Comparison of ENCODE assay signal across 19 cellular contexts in genomic region chr1:109947582-109948284, GRCh38. TPM values are rescaled to one million over a fixed set of nuclear protein-coding genes. Genes with fewer than 3 reads are reported as not detected.
DNase-seq lines count a peak whose midpoint lies in the region; ATAC-seq, FAIRE-seq and TF ChIP-seq lines count a peak whose summit lies in the region.
"Had no signal": no experiment of that assay in that cellular context is flagged by ENCODE, and none has a peak within 500 bp of the region (broad histone marks: within the 10 kb centered on the region; RNA-seq: fewer than 3 reads in every experiment).

No MANE protein-coding gene starts in this region.

- peak overlapping the region; percentile 64 to 84 for H3K27ac ChIP-seq in A549
- H3K27ac ChIP-seq: hepatocyte had no signal

- H3K27ac Mint-ChIP-seq in endothelial cell (ENCODE audit: unreplicated experiment) (peak overlapping the region; percentile 81), nephron progenitor cell (peak overlapping the region; percentile 57)
- peak overlapping the region in 1 of 10 donors; percentile 23 for H3K27ac Mint-ChIP-seq in naive thymus-derived CD8-positive, alpha-beta T cell
- H3K27ac Mint-ChIP-seq: activated B cell treated with CpG ODN at 0.5 μM for 24 hours; activated T-helper 2 cell treated with anti-CD3 and anti-CD28 coated beads, Interferon-gamma antibody, Interleukin-2, Interleukin-4, amounts not matched to agents 10 μg/mL and 5 μg/mL and 100 μg/mL, durations not matched to agents 14 hours and 24 hours and 36 hours; naive thymus-derived CD4-positive, alpha-beta T cell had no signal

- peaks cover 32% of the 10 kb centered on the region for H3K4me1 ChIP-seq in A549
- no peaks in the 10 kb centered on the region for H3K4me1 ChIP-seq in NT2/D1 (ENCODE audit: insufficient read depth, insufficient read length)

- CTCF ChIA-PET in A549 (lab: Yijun Ruan, JAX): interaction anchor here (0.7 to 7.5 kb wide), 5 partner anchors 12 to 171 kb away, joined by 3 to 38 read pairs (median 4); partner anchors contain the start of gene AHCYL1

- no peaks in the 10 kb centered on the region for H3K36me3 Mint-ChIP-seq in endothelial cell (ENCODE audit: low read depth, unreplicated experiment)
- peaks cover 5% of the 10 kb centered on the region for H3K36me3 Mint-ChIP-seq in nephron progenitor cell (ENCODE audit: low read depth)
- H3K36me3 Mint-ChIP-seq in naive thymus-derived CD8-positive, alpha-beta T cell: no peaks in the 10 kb centered on the region

- H3K27me3 Mint-ChIP-seq in endothelial cell (ENCODE audit: unreplicated experiment) (no peaks in the 10 kb centered on the region), nephron progenitor cell (ENCODE audit: low read depth, poor library complexity) (peaks cover 17% of the 10 kb centered on the region)
- H3K27me3 Mint-ChIP-seq in naive thymus-derived CD8-positive, alpha-beta T cell: peaks cover 0 to 2% (median 0%) of the 10 kb centered on the region in 5 donors

- H3K4me2 ChIP-seq in A549: peak overlapping the region; percentile 29
- H3K4me2 ChIP-seq: hepatocyte had no signal

- H3K4me1 Mint-ChIP-seq in endothelial cell (ENCODE audit: unreplicated experiment) (peaks cover 38% of the 10 kb centered on the region), nephron progenitor cell (peaks cover 11% of the 10 kb centered on the region)
- H3K4me1 Mint-ChIP-seq in naive thymus-derived CD8-positive, alpha-beta T cell: peaks cover 3 to 9% (median 6%) of the 10 kb centered on the region in 4 donors
- H3K4me1 Mint-ChIP-seq: activated B cell treated with CpG ODN at 0.5 μM for 24 hours had no signal

- TF ChIP-seq RAD21 in A549 (conservative IDR thresholded peaks at IDR 0.05 in 1 of 2, IDR thresholded peaks at IDR 0.05 in 1 of 2): no peak

- POLR2A ChIA-PET in A549 (lab: Yijun Ruan, JAX): no interaction called here
- POLR2A ChIA-PET in naive thymus-derived CD8-positive, alpha-beta T cell (lab: Charles Lee): no interaction called here

- ATAC-seq in A549 (peak; percentile 34 to 58; a peak in 4 of 6 replicates), GM19455 (IDR thresholded peaks at IDR 0.05; ENCODE audit: unreplicated experiment) (no peak), HG02970 (IDR thresholded peaks at IDR 0.05; ENCODE audit: low FRiP score, unreplicated experiment) (no peak)
- ATAC-seq in naive thymus-derived CD8-positive, alpha-beta T cell: no peak
- ATAC-seq: naive thymus-derived CD4-positive, alpha-beta T cell had no signal

- TF ChIP-seq EP300 in A549 (IDR thresholded peaks at IDR 0.05): no peak

- no peak for TF ChIP-seq POLR2A in A549 (IDR thresholded peaks at IDR 0.05; ENCODE audit: low read length)

- H3K9me3 ChIP-seq in A549: no peaks in the 10 kb centered on the region
- H3K9me3 ChIP-seq in NT2/D1 (ENCODE audit: insufficient read depth, low read length): no peaks in the 10 kb centered on the region

- TF ChIP-seq CTCF in A549 (IDR thresholded peaks at IDR 0.05): no peak
- TF ChIP-seq CTCF in endothelial cell (IDR thresholded peaks at IDR 0.05; ENCODE audit: unreplicated experiment): no peak
- no peak for TF ChIP-seq CTCF in nephron progenitor cell (IDR thresholded peaks at IDR 0.05)

- no peak for FAIRE-seq in A549 (lab: Jason Lieb, UNC)
- FAIRE-seq: H54 had no signal

- DNase-seq in A549 (ENCODE audit: low read depth in 1 of 2, low spot score in 1 of 2) (no peak), NT2/D1 (ENCODE audit: low read depth, low spot score) (peak; percentile 63), endothelial cell (ENCODE audit: low spot score) (peak; percentile 31), nephron progenitor cell (no peak), amniotic stem cell (lab: John Stamatoyannopoulos, UW) (no peak)
- no peak for DNase-seq in naive thymus-derived CD8-positive, alpha-beta T cell
- DNase-seq: activated B cell treated with CpG ODN at 0.5 μM for 24 hours; central memory CD4-positive, alpha-beta T cell; effector memory CD4-positive, alpha-beta T cell; kidney glomerular epithelial cell; naive thymus-derived CD4-positive, alpha-beta T cell; NCI-H2029; NCI-H524 treated with DMSO at 0.1 percent for 48 hours; T-helper 1 cell had no signal

- 51% methylated on average over 10 of the region's 10 CpGs for WGBS in A549 (ENCODE audit: missing lambda C conversion rate)

- H3K4me3 ChIP-seq in A549 (no peak overlapping the region), NT2/D1 (ENCODE audit: insufficient read length, low read depth) (no peak overlapping the region)
- H3K4me3 ChIP-seq: hepatocyte had no signal

- H3K4me3 Mint-ChIP-seq in endothelial cell (ENCODE audit: unreplicated experiment) (no peak overlapping the region), nephron progenitor cell (no peak overlapping the region)
- H3K4me3 Mint-ChIP-seq in naive thymus-derived CD8-positive, alpha-beta T cell: no peak overlapping the region
- H3K4me3 Mint-ChIP-seq: activated B cell treated with CpG ODN at 0.5 μM for 24 hours; naive thymus-derived CD4-positive, alpha-beta T cell had no signal

- H3K36me3 ChIP-seq in NT2/D1 (ENCODE audit: insufficient read depth, insufficient read length, low read length): no peaks in the 10 kb centered on the region

- H3K9ac ChIP-seq in NT2/D1 (ENCODE audit: insufficient read length, low read depth): no peak overlapping the region

- H3K27me3 ChIP-seq in NT2/D1 (ENCODE audit: insufficient read depth, insufficient read length): no peaks in the 10 kb centered on the region
- H3K27me3 ChIP-seq: hepatocyte had no signal

- no peaks in the 10 kb centered on the region for H3K9me3 Mint-ChIP-seq in endothelial cell (ENCODE audit: unreplicated experiment)
- peaks cover 3% of the 10 kb centered on the region for H3K9me3 Mint-ChIP-seq in nephron progenitor cell
- no peaks in the 10 kb centered on the region for H3K9me3 Mint-ChIP-seq in naive thymus-derived CD8-positive, alpha-beta T cell
- H3K9me3 Mint-ChIP-seq: activated B cell treated with CpG ODN at 0.5 μM for 24 hours; activated T-helper 2 cell treated with anti-CD3 and anti-CD28 coated beads, Interferon-gamma antibody, Interleukin-2, Interleukin-4, amounts not matched to agents 10 μg/mL and 5 μg/mL and 100 μg/mL, durations not matched to agents 14 hours and 24 hours and 36 hours had no signal

TF ChIP-seq in A549, 52 proteins besides CTCF, POLR2A, EP300 and RAD21:
- no peak for TF ChIP-seq KDM1A (IDR thresholded peaks at IDR 0.05; ENCODE audit: low read depth)
- TF ChIP-seq TFCP2L1 (CRISPR knock-in tag; IDR thresholded peaks at IDR 0.05): no peak
- TF ChIP-seq KDM5A (IDR thresholded peaks at IDR 0.05): no peak
- no peak for TF ChIP-seq NFE2L2 (conservative IDR thresholded peaks at IDR 0.05; ENCODE audit: low read length)

RNA-seq across cellular contexts. Expression of gene AHCYL1, which starts 36.8 kb away (rescaled TPM):
- 147 and 148 TPM in 2 replicates for polyA plus RNA-seq in A549 (2011; rRNA removed)
- 66.5 and 81.2 TPM in 2 replicates for polyA plus RNA-seq in A549 (2012; cell fraction: cytosol; rRNA removed)
- 65.5 and 81.1 TPM in 2 replicates for polyA plus RNA-seq in A549 (2012; cell fraction: nucleus; rRNA removed)
- polyA plus RNA-seq in A549 (2017; fragmentation: RNase III; extraction: RNeasy Plus Mini Kit Qiagen cat#74134 plus additional on column Dnase treatment): 124 to 145 TPM (median 133 TPM) in 3 replicates
- polyA minus RNA-seq in A549 (2011; rRNA and poly(A)+ RNA removed): 94.6 and 102 TPM in 2 replicates
- total RNA-seq in endothelial cell (ENCODE audit: unreplicated experiment): 63.7 TPM
- total RNA-seq in naive thymus-derived CD8-positive, alpha-beta T cell: 10 to 100 TPM; 37.8 to 38.1 TPM
- 10 to 100 TPM; 36.8 to 38.6 (median 38.1) TPM for polyA plus RNA-seq in naive thymus-derived CD8-positive, alpha-beta T cell

RNA-seq across cellular contexts. Expression of gene CSF1, which starts 37.1 kb away (rescaled TPM):
- polyA plus RNA-seq in A549 (2011; rRNA removed) (36.3 and 45.7 TPM in 2 replicates), A549 (2017; fragmentation: RNase III; extraction: RNeasy Plus Mini Kit Qiagen cat#74134 plus additional on column Dnase treatment) (35.1 to 42.4 TPM (median 37.5 TPM) in 3 replicates)
- polyA plus RNA-seq in A549 (2012; cell fraction: cytosol; rRNA removed): 40.0 and 56.5 TPM in 2 replicates
- polyA plus RNA-seq in A549 (2012; cell fraction: nucleus; rRNA removed): 84.0 and 105 TPM in 2 replicates
- 32.5 and 34.0 TPM in 2 replicates for polyA minus RNA-seq in A549 (2011; rRNA and poly(A)+ RNA removed)
- total RNA-seq in endothelial cell (ENCODE audit: unreplicated experiment): 2.1 TPM
- total RNA-seq in naive thymus-derived CD8-positive, alpha-beta T cell: under 1 TPM; 0.27 to 0.44 TPM
- polyA plus RNA-seq in naive thymus-derived CD8-positive, alpha-beta T cell: 1 to 10 TPM in 2 of 3 donors, under 1 TPM in 1; 0.68 to 1.6 (median 1.1) TPM

Comparison
In these comparisons a context has a peak if more than half of its experiments do, and no peak if none do; other contexts are left out.
1. ATAC-seq: peak in A549 (2 of 2); none in GM19455 (single experiment), HG02970 (single experiment) and naive thymus-derived CD8-positive, alpha-beta T cell (0 of 2).
2. DNase-seq: peak in NT2/D1 (single experiment) and endothelial cell (single experiment); none in A549 (0 of 2), nephron progenitor cell (single experiment), amniotic stem cell (single experiment) and naive thymus-derived CD8-positive, alpha-beta T cell (0 of 10).